Comparison of ENCODE assay signal across 33 cellular contexts in genomic region chr11:132464939-132465338, GRCh38.
"Had no signal": no experiment of that assay in that cellular context is flagged by ENCODE, and none has a peak within 500 bp of the region (broad histone marks: within the 10 kb centered on the region; RNA-seq: fewer than 3 reads in every experiment).

No MANE protein-coding gene starts in this region.

- H3K27me3 Mint-ChIP-seq: activated CD4-positive, alpha-beta T cell treated with anti-CD3 and anti-CD28 coated beads, Interleukin-2, amount 10 ng/mL, durations not matched to agents 24 days and 14 days; activated CD8-positive, alpha-beta T cell treated with anti-CD3 and anti-CD28 coated beads for 36 hours; activated naive CD8-positive, alpha-beta T cell; brain; effector memory CD8-positive, alpha-beta T cell; stimulated activated memory B cell treated with anti-CD40 and anti-IgM and Interleukin-4, amounts not matched to agents 10 μg/mL and 1 μg/mL and 100 μg/mL, for 72 hours; stimulated activated naive CD8-positive, alpha-beta T cell treated with anti-CD3 and anti-CD28 coated beads, Interleukin-15, amount 100 ng/mL, for 72 hours; T-helper 17 cell had no signal

- H3K27ac Mint-ChIP-seq: activated CD4-positive, alpha-beta T cell treated with anti-CD3 and anti-CD28 coated beads, Interleukin-2, amount 10 ng/mL, durations not matched to agents 24 days and 14 days; activated CD8-positive, alpha-beta T cell treated with anti-CD3 and anti-CD28 coated beads for 36 hours; activated naive CD8-positive, alpha-beta T cell; activated T-helper 17 cell treated with anti-CD3 and anti-CD28 coated beads, Interleukin-2, amount 50 U/mL, for 72 hours; effector memory CD8-positive, alpha-beta T cell; nephron progenitor cell; stimulated activated memory B cell treated with anti-CD40 and anti-IgM and Interleukin-4, amounts not matched to agents 10 μg/mL and 1 μg/mL and 100 μg/mL, for 72 hours; stimulated activated naive CD8-positive, alpha-beta T cell treated with anti-CD3 and anti-CD28 coated beads, Interleukin-15, amount 100 ng/mL, for 72 hours; T-helper 17 cell had no signal

- ATAC-seq: activated CD8-positive, alpha-beta T cell treated with anti-CD3 and anti-CD28 coated beads for 36 hours; activated T-cell treated with anti-CD3 and anti-CD28 coated beads, Interleukin-2, amount 50 U/mL, for 4 hours; activated T-helper 17 cell treated with anti-CD3 and anti-CD28 coated beads, Interleukin-2, amount 50 U/mL, for 72 hours; effector memory CD8-positive, alpha-beta T cell; gastroesophageal sphincter; left cardiac atrium; pancreas; stimulated activated memory B cell treated with anti-CD40 and anti-IgM and Interleukin-4, amounts not matched to agents 10 μg/mL and 1 μg/mL and 100 μg/mL, for 72 hours; stimulated activated naive CD8-positive, alpha-beta T cell treated with anti-CD3 and anti-CD28 coated beads, Interleukin-15, amount 100 ng/mL, for 72 hours; T-helper 17 cell had no signal

- H3K9me3 Mint-ChIP-seq: activated CD4-positive, alpha-beta T cell treated with anti-CD3 and anti-CD28 coated beads, Interleukin-2, amount 10 ng/mL, durations not matched to agents 24 days and 14 days; activated T-helper 17 cell treated with anti-CD3 and anti-CD28 coated beads, Interleukin-2, amount 50 U/mL, for 72 hours; stimulated activated memory B cell treated with anti-CD40 and anti-IgM and Interleukin-4, amounts not matched to agents 10 μg/mL and 1 μg/mL and 100 μg/mL, for 72 hours had no signal

- H3K4me3 Mint-ChIP-seq: activated CD4-positive, alpha-beta T cell treated with anti-CD3 and anti-CD28 coated beads, Interleukin-2, amount 10 ng/mL, durations not matched to agents 24 days and 14 days; activated CD8-positive, alpha-beta T cell treated with anti-CD3 and anti-CD28 coated beads for 36 hours; activated naive CD8-positive, alpha-beta T cell; activated T-cell treated with anti-CD3 and anti-CD28 coated beads, Interleukin-2, amount 50 U/mL, for 4 hours; activated T-helper 17 cell treated with anti-CD3 and anti-CD28 coated beads, Interleukin-2, amount 50 U/mL, for 72 hours; brain; effector memory CD8-positive, alpha-beta T cell; nephron progenitor cell; stimulated activated memory B cell treated with anti-CD40 and anti-IgM and Interleukin-4, amounts not matched to agents 10 μg/mL and 1 μg/mL and 100 μg/mL, for 72 hours; stimulated activated naive CD8-positive, alpha-beta T cell treated with anti-CD3 and anti-CD28 coated beads, Interleukin-15, amount 100 ng/mL, for 72 hours; T-helper 17 cell had no signal

- DNase-seq: activated CD4-positive, alpha-beta T cell treated with anti-CD3 and anti-CD28 coated beads, Interleukin-2, amount 10 ng/mL, durations not matched to agents 24 days and 14 days; activated CD4-positive, CD25-positive, alpha-beta regulatory T cell treated with anti-CD3 and anti-CD28 coated beads, Interleukin-2, amount 50 U/mL, for 72 hours; activated CD8-positive, alpha-beta T cell treated with anti-CD3 and anti-CD28 coated beads for 36 hours; activated naive CD4-positive, alpha-beta T cell; activated T-cell treated with anti-CD3 and anti-CD28 coated beads, Interleukin-2, amount 50 U/mL, for 4 hours; adrenal gland; aorta; cortex of kidney; effector memory CD8-positive, alpha-beta T cell; hippocampal formation; left cardiac atrium; mammary epithelial cell; nephron progenitor cell; pancreas; retina; sigmoid colon; stimulated activated CD4-positive, alpha-beta T cell treated with anti-CD3 and anti-CD28 coated beads, Interleukin-1b, Interleukin-23, amount 100 ng/mL, for 48 hours; stimulated activated CD4-positive, alpha-beta T cell treated with anti-CD3 and anti-CD28 coated beads, Interleukin-4, amount 100 ng/mL, for 4 hours; stimulated activated CD8-positive, alpha-beta memory T cell treated with anti-CD3 and anti-CD28 coated beads, Interleukin-4, amount 100 ng/mL, for 48 hours; stimulated activated naive CD8-positive, alpha-beta T cell treated with anti-CD3 and anti-CD28 coated beads, Interleukin-15, amount 100 ng/mL, for 72 hours; substantia nigra; T-helper 17 cell; T1000; thyroid gland; upper lobe of left lung had no signal

- H3K36me3 Mint-ChIP-seq: activated naive CD8-positive, alpha-beta T cell; brain; stimulated activated memory B cell treated with anti-CD40 and anti-IgM and Interleukin-4, amounts not matched to agents 10 μg/mL and 1 μg/mL and 100 μg/mL, for 72 hours had no signal

- H3K4me3 ChIP-seq: adrenal gland, gastroesophageal sphincter, pancreas, prostate gland, sigmoid colon, smooth muscle cell, thyroid gland, upper lobe of left lung, vagina had no signal

- H3K4me1 Mint-ChIP-seq: activated CD4-positive, alpha-beta T cell treated with anti-CD3 and anti-CD28 coated beads, Interleukin-2, amount 10 ng/mL, durations not matched to agents 24 days and 14 days; activated T-helper 17 cell treated with anti-CD3 and anti-CD28 coated beads, Interleukin-2, amount 50 U/mL, for 72 hours; nephron progenitor cell; stimulated activated memory B cell treated with anti-CD40 and anti-IgM and Interleukin-4, amounts not matched to agents 10 μg/mL and 1 μg/mL and 100 μg/mL, for 72 hours; stimulated activated naive CD8-positive, alpha-beta T cell treated with anti-CD3 and anti-CD28 coated beads, Interleukin-15, amount 100 ng/mL, for 72 hours; T-helper 17 cell had no signal
